8 cellular contexts compared by ENCODE assay signal in genomic region chr15:88546248-88547129, GRCh38. TPM values are rescaled to one million over a fixed set of nuclear protein-coding genes. Genes with fewer than 3 reads are reported as not detected.
DNase-seq lines count a peak whose midpoint lies in the region; ATAC-seq and TF ChIP-seq lines count a peak whose summit lies in the region.

Gene DET1, minus strand, starts transcription at chr15:88546681. Its CDS starts 14,976 bp downstream, at chr15:88531705.

- TF ChIP-seq POLR2A in Peyer's patch (IDR thresholded peaks at IDR 0.05): no peak

- peak within 1 kb of the TSS; percentile 88 for H3K4me3 Mint-ChIP-seq in activated T-helper 1 cell treated with anti-CD3 and anti-CD28 coated beads, Interleukin-12 subunit alpha, Interleukin-12 subunit beta, Interleukin-2, Interleukin-4 antibody, amounts not matched to agents 30 ng/mL and 10 ng/mL and 1 ng/mL, durations not matched to agents 14 hours and 24 hours and 36 hours
- peak within 1 kb of the TSS; percentile 83 to 96 (median 92) for H3K4me3 Mint-ChIP-seq in naive thymus-derived CD8-positive, alpha-beta T cell
- H3K4me3 Mint-ChIP-seq in stimulated activated naive B cell treated with anti-CD40 and anti-IgM and Interleukin-4, amounts not matched to agents 10 μg/mL and 1 μg/mL and 100 μg/mL, for 72 hours: peak within 1 kb of the TSS; percentile 90 to 93

- H3K27ac ChIP-seq in GM23248 (peak within 1 kb of the TSS; percentile 39), Karpas-422 (ENCODE audit: low read length) (peak within 1 kb of the TSS; percentile 60), Peyer's patch (peak within 1 kb of the TSS; percentile 77 to 92 (median 86))

- no peaks in the 10 kb centered on the region for H3K9me2 ChIP-seq in GM23248 (ENCODE audit: insufficient read depth)
- no peaks in the 10 kb centered on the region for H3K9me2 ChIP-seq in Karpas-422 (replicated peaks; ENCODE audit: insufficient read depth, low read length)

- in situ Hi-C loops in GM23248 (cut with MboI): no loop called here

- intact Hi-C loops in activated T-helper 1 cell treated with anti-CD3 and anti-CD28 coated beads, Interleukin-12 subunit alpha, Interleukin-12 subunit beta, Interleukin-2, Interleukin-4 antibody, amounts not matched to agents 30 ng/mL and 10 ng/mL and 1 ng/mL, durations not matched to agents 14 hours and 24 hours and 36 hours (cut with micrococcal nuclease): loop anchor here (1.0 to 5.0 kb wide), 3 partner anchors 61 to 77 kb away; no protein-coding TSS in a partner anchor

- H3K27ac Mint-ChIP-seq in activated T-helper 1 cell treated with anti-CD3 and anti-CD28 coated beads, Interleukin-12 subunit alpha, Interleukin-12 subunit beta, Interleukin-2, Interleukin-4 antibody, amounts not matched to agents 30 ng/mL and 10 ng/mL and 1 ng/mL, durations not matched to agents 14 hours and 24 hours and 36 hours: peak within 1 kb of the TSS; percentile 85
- peak within 1 kb of the TSS; percentile 79 to 98 (median 96) for H3K27ac Mint-ChIP-seq in naive thymus-derived CD8-positive, alpha-beta T cell
- H3K27ac Mint-ChIP-seq in stimulated activated naive B cell treated with anti-CD40 and anti-IgM and Interleukin-4, amounts not matched to agents 10 μg/mL and 1 μg/mL and 100 μg/mL, for 72 hours: peak within 1 kb of the TSS; percentile 96

- POLR2A ChIA-PET in naive thymus-derived CD8-positive, alpha-beta T cell (lab: Charles Lee): no interaction called here

- 3 to 4% methylated on average over 22 to 33 of the region's 33 CpGs for WGBS in GM23248 (ENCODE audit: low coverage in 1 of 2, low lambda C conversion rate in 2 of 2, missing lambda C conversion rate in 2 of 2), 2 experiments

- H3F3A ChIP-seq in GM23248 (ENCODE audit: insufficient read depth): no peaks in the 10 kb centered on the region

- H3K27me3 ChIP-seq in GM23248 (replicated peaks; ENCODE audit: insufficient read depth) (no peaks in the 10 kb centered on the region), Karpas-422 (ENCODE audit: low read length) (no peaks in the 10 kb centered on the region), Peyer's patch (no peaks in the 10 kb centered on the region)

- H3K9ac ChIP-seq in GM23248: peak within 1 kb of the TSS; percentile 85
- H3K9ac ChIP-seq in Karpas-422 (ENCODE audit: low read length): peak within 1 kb of the TSS; percentile 79

- TF ChIP-seq CTCF in Peyer's patch (IDR thresholded peaks at IDR 0.05): peak; percentile 65 to 84 (median 78)
- peak; percentile 87 for TF ChIP-seq CTCF in fibroblast of mammary gland (conservative IDR thresholded peaks at IDR 0.05; ENCODE audit: control insufficient read depth, insufficient read depth, low read depth, low read length)

- peak within 1 kb of the TSS; percentile 100 for H3K4me3 ChIP-seq in GM23248
- H3K4me3 ChIP-seq in Karpas-422 (ENCODE audit: low read length): peak within 1 kb of the TSS; percentile 78
- peak within 1 kb of the TSS; percentile 50 to 80 (median 72) for H3K4me3 ChIP-seq in Peyer's patch
- H3K4me3 ChIP-seq in fibroblast of mammary gland (ENCODE audit: control insufficient read depth, low read depth, low read length): peak within 1 kb of the TSS; percentile 84

- peak; percentile 91 to 92 for ATAC-seq in naive thymus-derived CD8-positive, alpha-beta T cell
- peak; percentile 98 for ATAC-seq in stimulated activated naive B cell treated with anti-CD40 and anti-IgM and Interleukin-4, amounts not matched to agents 10 μg/mL and 1 μg/mL and 100 μg/mL, for 72 hours (replicated peaks)

- peak; percentile 97 for DNase-seq in EL
- peak; percentile 96 for DNase-seq in GM23248
- DNase-seq in Karpas-422: peak; percentile 99
- peak; percentile 95 to 98 (median 97) for DNase-seq in Peyer's patch
- peak; percentile 91 for DNase-seq in activated T-helper 1 cell treated with anti-CD3 and anti-CD28 coated beads, Interleukin-12 subunit alpha, Interleukin-12 subunit beta, Interleukin-2, Interleukin-4 antibody, amounts not matched to agents 30 ng/mL and 10 ng/mL and 1 ng/mL, durations not matched to agents 14 hours and 24 hours and 36 hours (ENCODE audit: low spot score)
- DNase-seq in fibroblast of mammary gland (ENCODE audit: low read depth): peak; percentile 92
- DNase-seq in naive thymus-derived CD8-positive, alpha-beta T cell: peak; percentile 91 to 97 (median 94)
- DNase-seq in stimulated activated naive B cell treated with anti-CD40 and anti-IgM and Interleukin-4, amounts not matched to agents 10 μg/mL and 1 μg/mL and 100 μg/mL, for 72 hours: peak; percentile 95

- H3K36me3 ChIP-seq in GM23248 (ENCODE audit: low read depth) (no peaks in the 10 kb centered on the region), Karpas-422 (ENCODE audit: insufficient read depth, low read length) (no peaks in the 10 kb centered on the region), Peyer's patch (no peaks in the 10 kb centered on the region)

- peak within 1 kb of the TSS; percentile 90 for H3K4me2 ChIP-seq in GM23248 (ENCODE audit: unreplicated experiment)
- peak within 1 kb of the TSS; percentile 80 for H3K4me2 ChIP-seq in Karpas-422 (ENCODE audit: low read depth, low read length, poor library complexity, severe bottlenecking)

- peaks cover 9% of the 10 kb centered on the region for H3K9me3 Mint-ChIP-seq in activated T-helper 1 cell treated with anti-CD3 and anti-CD28 coated beads, Interleukin-12 subunit alpha, Interleukin-12 subunit beta, Interleukin-2, Interleukin-4 antibody, amounts not matched to agents 30 ng/mL and 10 ng/mL and 1 ng/mL, durations not matched to agents 14 hours and 24 hours and 36 hours
- peaks cover 0 to 7% (median 0%) of the 10 kb centered on the region in 9 donors for H3K9me3 Mint-ChIP-seq in naive thymus-derived CD8-positive, alpha-beta T cell
- peaks cover 2 to 4% of the 10 kb centered on the region in 2 donors for H3K9me3 Mint-ChIP-seq in stimulated activated naive B cell treated with anti-CD40 and anti-IgM and Interleukin-4, amounts not matched to agents 10 μg/mL and 1 μg/mL and 100 μg/mL, for 72 hours

- H3K9me3 ChIP-seq in GM23248 (ENCODE audit: low read depth) (no peaks in the 10 kb centered on the region), Karpas-422 (ENCODE audit: low read length) (no peaks in the 10 kb centered on the region), Peyer's patch (no peaks in the 10 kb centered on the region)

- H3K79me2 ChIP-seq in GM23248 (ENCODE audit: insufficient read depth): 0 out of 2 replicates have a peak, but pooled peaks cover 3% of the 10 kb centered on the region
- peaks cover 7% of the 10 kb centered on the region; the same call in 1 of the 2 replicates for H3K79me2 ChIP-seq in Karpas-422 (ENCODE audit: low read length)

- H3K4me1 ChIP-seq in GM23248 (ENCODE audit: insufficient read depth): no peaks in the 10 kb centered on the region
- H3K4me1 ChIP-seq in Karpas-422 (ENCODE audit: low read length): peaks cover 13% of the 10 kb centered on the region
- H3K4me1 ChIP-seq in Peyer's patch: peaks cover 0 to 3% (median 0%) of the 10 kb centered on the region in 4 donors

- peaks cover 1% of the 10 kb centered on the region for H3K27me3 Mint-ChIP-seq in activated T-helper 1 cell treated with anti-CD3 and anti-CD28 coated beads, Interleukin-12 subunit alpha, Interleukin-12 subunit beta, Interleukin-2, Interleukin-4 antibody, amounts not matched to agents 30 ng/mL and 10 ng/mL and 1 ng/mL, durations not matched to agents 14 hours and 24 hours and 36 hours (ENCODE audit: insufficient read depth)
- no peaks in the 10 kb centered on the region for H3K27me3 Mint-ChIP-seq in naive thymus-derived CD8-positive, alpha-beta T cell
- no peaks in the 10 kb centered on the region for H3K27me3 Mint-ChIP-seq in stimulated activated naive B cell treated with anti-CD40 and anti-IgM and Interleukin-4, amounts not matched to agents 10 μg/mL and 1 μg/mL and 100 μg/mL, for 72 hours

- peaks cover 6% of the 10 kb centered on the region for H3K36me3 Mint-ChIP-seq in activated T-helper 1 cell treated with anti-CD3 and anti-CD28 coated beads, Interleukin-12 subunit alpha, Interleukin-12 subunit beta, Interleukin-2, Interleukin-4 antibody, amounts not matched to agents 30 ng/mL and 10 ng/mL and 1 ng/mL, durations not matched to agents 14 hours and 24 hours and 36 hours (ENCODE audit: low read depth)
- H3K36me3 Mint-ChIP-seq in naive thymus-derived CD8-positive, alpha-beta T cell: peaks cover 0 to 4% (median 2%) of the 10 kb centered on the region in 3 donors
- H3K36me3 Mint-ChIP-seq in stimulated activated naive B cell treated with anti-CD40 and anti-IgM and Interleukin-4, amounts not matched to agents 10 μg/mL and 1 μg/mL and 100 μg/mL, for 72 hours: peaks cover 7 to 18% of the 10 kb centered on the region in 2 donors

- H3K4me1 Mint-ChIP-seq in activated T-helper 1 cell treated with anti-CD3 and anti-CD28 coated beads, Interleukin-12 subunit alpha, Interleukin-12 subunit beta, Interleukin-2, Interleukin-4 antibody, amounts not matched to agents 30 ng/mL and 10 ng/mL and 1 ng/mL, durations not matched to agents 14 hours and 24 hours and 36 hours (ENCODE audit: low read depth): peaks cover 9% of the 10 kb centered on the region
- peaks cover 3 to 26% (median 14%) of the 10 kb centered on the region in 4 donors for H3K4me1 Mint-ChIP-seq in naive thymus-derived CD8-positive, alpha-beta T cell
- H3K4me1 Mint-ChIP-seq in stimulated activated naive B cell treated with anti-CD40 and anti-IgM and Interleukin-4, amounts not matched to agents 10 μg/mL and 1 μg/mL and 100 μg/mL, for 72 hours: peaks cover 7 to 9% of the 10 kb centered on the region in 2 donors

- H2AFZ ChIP-seq in GM23248 (peak within 1 kb of the TSS; percentile 91), Karpas-422 (ENCODE audit: low read length) (peak within 1 kb of the TSS; percentile 45)

- H4K20me1 ChIP-seq in GM23248 (ENCODE audit: insufficient read depth) (no peaks in the 10 kb centered on the region), Karpas-422 (ENCODE audit: insufficient read depth, low read depth, low read length) (no peaks in the 10 kb centered on the region)

RNA-seq across cellular contexts. Expression of gene DET1, which starts in this region (rescaled TPM):
- total RNA-seq in GM23248 (2014; rRNA removed; shearing (Covaris generic)): 10.2 and 10.4 TPM in 2 replicates
- 5.1 and 5.5 TPM in 2 replicates for polyA plus RNA-seq in GM23248 (2016; fragmentation: Nextera tagmentation; extraction: Ambion mirVana)
- total RNA-seq in Karpas-422 (2014; rRNA removed; shearing (Covaris generic); ENCODE audit: low replicate concordance): 6.2 and 14.4 TPM in 2 replicates
- 10 to 100 TPM in 3 of 4 donors, 1 to 10 TPM in 1; 9.3 to 19.6 (median 10.8) TPM for total RNA-seq in Peyer's patch
- total RNA-seq in activated T-helper 1 cell treated with anti-CD3 and anti-CD28 coated beads, Interleukin-12 subunit alpha, Interleukin-12 subunit beta, Interleukin-2, Interleukin-4 antibody, amounts not matched to agents 30 ng/mL and 10 ng/mL and 1 ng/mL, durations not matched to agents 14 hours and 24 hours and 36 hours: 1.4 and 1.9 TPM in 2 replicates
- total RNA-seq in naive thymus-derived CD8-positive, alpha-beta T cell: 10 to 100 TPM in 1 of 2 experiments, 1 to 10 TPM in 1; 9.4 to 10.2 TPM
- 1 to 10 TPM in 1 of 3 donors, under 1 TPM in 2; 0.15 to 2.1 (median 0.49) TPM for polyA plus RNA-seq in naive thymus-derived CD8-positive, alpha-beta T cell

Comparison
In these comparisons a context has a peak if more than half of its experiments do, and no peak if none do; other contexts are left out.
1. Peak in every context shown above with its lines: DNase-seq, ATAC-seq, H3K4me3 ChIP-seq and H3K27ac ChIP-seq.